ENCODE assay signal across 13 cellular contexts in genomic region chr2:225270053-225270452, GRCh38.
DNase-seq lines count a peak whose midpoint lies in the region; ATAC-seq and TF ChIP-seq lines count a peak whose summit lies in the region.
"Had no signal": no experiment of that assay in that cellular context is flagged by ENCODE, and none has a peak within 500 bp of the region (broad histone marks: within the 10 kb centered on the region; RNA-seq: fewer than 3 reads in every experiment).

No MANE protein-coding gene starts in this region.

- DNase-seq in NCI-H2029 treated with DMSO at 0.1 percent for 48 hours (lab: John Stamatoyannopoulos, UW) = peak; percentile 18
- DNase-seq in NCI-H2029 (lab: John Stamatoyannopoulos, UW) = no peak
- peak; percentile 9 for DNase-seq in NAMALWA (ENCODE audit: low spot score)
- DNase-seq in NCI-H748 treated with DMSO at 0.1 percent for 48 hours (lab: John Stamatoyannopoulos, UW) = peak; percentile 21
- DNase-seq in aorta = no peak
- no peak for DNase-seq in mammary epithelial cell
- DNase-seq in NCI-H2107 treated with DMSO at 0.1 percent for 48 hours (lab: John Stamatoyannopoulos, UW; ENCODE audit: unreplicated experiment) = no peak
- no peak for DNase-seq in HK-2 (ENCODE audit: unreplicated experiment)
- DNase-seq: GOT3, NCI-H1092, NCI-H187 had no signal

- in situ Hi-C loops in mammary epithelial cell (cut with MboI; ENCODE audit: low sequenced_read_pairs in 2 of 2) = no loop called here

- no peaks in the 10 kb centered on the region for H4K20me1 ChIP-seq in mammary epithelial cell (ENCODE audit: insufficient read depth, low read length)

- CTCF ChIA-PET in mammary epithelial cell (lab: Charles Lee; ENCODE audit: low non-redundant PET) = no interaction called here

- dilution Hi-C loops in mammary epithelial cell (cut with HindIII; ENCODE audit: low sequenced_read_pairs) = no loop called here

- no peaks in the 10 kb centered on the region for H3K79me2 ChIP-seq in mammary epithelial cell (ENCODE audit: insufficient read depth, low read length)

- H3K9ac ChIP-seq in mammary epithelial cell (ENCODE audit: insufficient read depth, low read length) = no peak overlapping the region

- H2AFZ ChIP-seq in mammary epithelial cell (ENCODE audit: low read depth, low read length) = no peak overlapping the region

- no peaks in the 10 kb centered on the region for H3K27me3 ChIP-seq in aorta (ENCODE audit: control insufficient read depth in 1 of 2, insufficient read depth in 2 of 2, low read length in 1 of 2)
- no peaks in the 10 kb centered on the region for H3K27me3 ChIP-seq in mammary epithelial cell (ENCODE audit: insufficient read depth, low read length)

- no peak overlapping the region for H3K27ac ChIP-seq in aorta (ENCODE audit: low read depth in 1 of 2, low read length in 2 of 2)
- no peak overlapping the region for H3K27ac ChIP-seq in mammary epithelial cell (ENCODE audit: insufficient read depth, low read depth, low read length)
- H3K27ac ChIP-seq: A549, RWPE1 had no signal

- H3K4me3 ChIP-seq in aorta (ENCODE audit: low read length in 2 of 2) = no peak overlapping the region
- H3K4me3 ChIP-seq in mammary epithelial cell (replicated peaks in 1 of 3; ENCODE audit: insufficient read depth in 1 of 3, low read depth in 2 of 3, low read length in 3 of 3) = no peak overlapping the region
- H3K4me3 ChIP-seq: A549 had no signal

- intact Hi-C loops in aorta (cut with DNase I) = no loop called here
- intact Hi-C loops in mammary epithelial cell (cut with micrococcal nuclease) = loop anchor here (5.0 to 10.0 kb wide), 2 partner anchors 148 to 265 kb away; no protein-coding TSS in a partner anchor

- no peak for TF ChIP-seq CTCF in mammary epithelial cell (conservative IDR thresholded peaks at IDR 0.05 in 1 of 2, IDR thresholded peaks at IDR 0.05 in 1 of 2; ENCODE audit: extremely low read depth in 1 of 2, insufficient read depth in 1 of 2, low read depth in 1 of 2, low read length in 2 of 2)

- peaks cover 4% of the 10 kb centered on the region for H3K9me3 ChIP-seq in aorta (ENCODE audit: control insufficient read depth, low read length)
- H3K9me3 ChIP-seq in mammary epithelial cell (replicated peaks; ENCODE audit: insufficient read depth, low read length) = no peaks in the 10 kb centered on the region
- H3K9me3 ChIP-seq: A549 had no signal

- H3K36me3 ChIP-seq in aorta (ENCODE audit: control insufficient read depth in 1 of 2, insufficient read depth in 2 of 2, low read length in 1 of 2) = no peaks in the 10 kb centered on the region
- no peaks in the 10 kb centered on the region for H3K36me3 ChIP-seq in mammary epithelial cell (ENCODE audit: insufficient read depth, low read length)

- H3K4me1 ChIP-seq in aorta (ENCODE audit: control insufficient read depth in 1 of 2, insufficient read depth in 2 of 2, low read length in 2 of 2) = no peaks in the 10 kb centered on the region
- H3K4me1 ChIP-seq in mammary epithelial cell (ENCODE audit: insufficient read depth, low read length) = peaks cover 6% of the 10 kb centered on the region

- no peak for ATAC-seq in aorta (ENCODE audit: low FRiP score)

- no TSS peak for BruUV-seq in mammary epithelial cell (replicated peaks; lab: Mats Ljungman, UMichigan)

- H3K4me2 ChIP-seq in mammary epithelial cell (ENCODE audit: insufficient read depth, low read depth, low read length) = no peak overlapping the region
- H3K4me2 ChIP-seq: A549 had no signal

Comparison
In these comparisons a context has a peak if more than half of its experiments do, and no peak if none do; other contexts are left out.
1. DNase-seq: peak in NCI-H2029 treated with DMSO at 0.1 percent for 48 hours (single experiment), NAMALWA (single experiment) and NCI-H748 treated with DMSO at 0.1 percent for 48 hours (single experiment); none in NCI-H2029 (single experiment), aorta (0 of 2), mammary epithelial cell (single experiment), NCI-H2107 treated with DMSO at 0.1 percent for 48 hours (single experiment) and HK-2 (single experiment).